ENCODE assay signal across 16 cellular contexts in the genomic region with DNA sequence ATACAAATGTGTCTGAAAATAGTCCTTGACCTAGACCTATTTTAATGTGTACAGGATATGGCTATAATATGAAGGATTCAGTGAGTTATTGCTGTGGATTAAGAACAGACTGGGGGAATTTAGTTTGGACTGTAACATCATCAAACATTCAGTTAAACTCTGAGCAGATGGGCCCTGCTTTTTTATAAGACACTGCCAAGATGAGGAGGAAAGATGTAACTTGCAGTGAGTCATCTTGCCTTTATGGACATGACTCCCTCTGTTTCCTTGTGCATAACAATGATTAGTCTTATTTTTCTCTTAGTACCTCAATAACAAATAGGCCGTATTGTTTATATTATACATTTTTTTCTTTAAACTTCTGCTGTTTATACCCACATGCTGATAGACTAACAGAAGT. TPM values are rescaled to one million over a fixed set of nuclear protein-coding genes. Genes with fewer than 3 reads are reported as not detected.
DNase-seq lines count a peak whose midpoint lies in the region; ATAC-seq, FAIRE-seq and TF ChIP-seq lines count a peak whose summit lies in the region.
"Had no signal": no experiment of that assay in that cellular context is flagged by ENCODE, and none has a peak within 500 bp of the region (broad histone marks: within the 10 kb centered on the region; RNA-seq: fewer than 3 reads in every experiment).

No MANE protein-coding gene starts in this region.

- no peaks in the 10 kb centered on the region for H3K4me1 ChIP-seq in keratinocyte (ENCODE audit: control insufficient read depth, extremely low read depth, insufficient read depth, low read length)

- H3K79me2 ChIP-seq in keratinocyte (ENCODE audit: control insufficient read depth, insufficient read depth, low read length) = no peaks in the 10 kb centered on the region

- H3K9me3 Mint-ChIP-seq in brain = no peaks in the 10 kb centered on the region
- H3K9me3 Mint-ChIP-seq: stimulated activated memory B cell treated with anti-CD40 and anti-IgM and Interleukin-4, amounts not matched to agents 10 μg/mL and 1 μg/mL and 100 μg/mL, for 72 hours had no signal

- no peaks in the 10 kb centered on the region for H3K9me1 ChIP-seq in keratinocyte (ENCODE audit: control insufficient read depth, extremely low read depth, insufficient read depth, low read length)

- no peaks in the 10 kb centered on the region for H3K36me3 Mint-ChIP-seq in brain

- peak overlapping the region; percentile 11 to 27 (median 18) for H3K27ac Mint-ChIP-seq in brain
- H3K27ac Mint-ChIP-seq: activated CD4-positive, alpha-beta T cell treated with anti-CD3 and anti-CD28 coated beads for 36 hours; CD14-positive monocyte; stimulated activated memory B cell treated with anti-CD40 and anti-IgM and Interleukin-4, amounts not matched to agents 10 μg/mL and 1 μg/mL and 100 μg/mL, for 72 hours had no signal

- H3K4me3 ChIP-seq in keratinocyte (ENCODE audit: control insufficient read depth in 2 of 3, extremely low read depth in 1 of 3, insufficient read depth in 2 of 3, low read depth in 1 of 3, low read length in 3 of 3) (no peak overlapping the region), coronary artery (no peak overlapping the region)
- H3K4me3 ChIP-seq: cardiac muscle cell had no signal

- H3K9ac ChIP-seq in keratinocyte (ENCODE audit: control insufficient read depth, extremely low read depth, insufficient read depth, low read length) = no peak overlapping the region

- H4K20me1 ChIP-seq in keratinocyte (ENCODE audit: control insufficient read depth, extremely low read depth, insufficient read depth, low read length) = no peaks in the 10 kb centered on the region

- peak; percentile 15 for DNase-seq in AG09319 (ENCODE audit: extremely low read depth, low read depth)
- peak; percentile 73 for DNase-seq in HT1080 (ENCODE audit: low read depth)
- no peak for DNase-seq in keratinocyte (ENCODE audit: low read depth, low spot score)
- no peak for DNase-seq in coronary artery (ENCODE audit: low spot score)
- no peak for DNase-seq in stimulated activated CD4-positive, alpha-beta T cell treated with anti-CD3 and anti-CD28 coated beads, Interleukin-15, amount 100 ng/mL, for 24 hours
- no peak for DNase-seq in activated CD8-positive, alpha-beta memory T cell treated with anti-CD3 and anti-CD28 coated beads, Interleukin-2, amount 50 U/mL, for 48 hours
- DNase-seq: activated CD4-positive, alpha-beta T cell treated with anti-CD3 and anti-CD28 coated beads for 36 hours; left cardiac atrium; NCI-H1105 treated with DMSO at 0.1 percent for 48 hours; nucleus accumbens had no signal

- H3K27ac ChIP-seq in keratinocyte (ENCODE audit: control insufficient read depth, insufficient read depth, low read length) (no peak overlapping the region), coronary artery (no peak overlapping the region)
- H3K27ac ChIP-seq: cardiac muscle cell had no signal

- peaks cover 20% of the 10 kb centered on the region for H3K4me1 Mint-ChIP-seq in brain

- no peak overlapping the region for H3K4me3 Mint-ChIP-seq in brain
- H3K4me3 Mint-ChIP-seq: activated CD4-positive, alpha-beta T cell treated with anti-CD3 and anti-CD28 coated beads for 36 hours; CD14-positive monocyte; stimulated activated memory B cell treated with anti-CD40 and anti-IgM and Interleukin-4, amounts not matched to agents 10 μg/mL and 1 μg/mL and 100 μg/mL, for 72 hours had no signal

- no peaks in the 10 kb centered on the region for H3K36me3 ChIP-seq in keratinocyte (ENCODE audit: control insufficient read depth in 2 of 2, extremely low read depth in 1 of 2, insufficient read depth in 2 of 2, low read length in 2 of 2)
- H3K36me3 ChIP-seq: cardiac muscle cell had no signal

- FAIRE-seq in keratinocyte (lab: Jason Lieb, UNC) = peak; percentile 23

- dilution Hi-C loops in keratinocyte (cut with MboI; ENCODE audit: extremely low pct_ligation_motif_present, low sequenced_read_pairs) = no loop called here

- H3K9me3 ChIP-seq in keratinocyte (ENCODE audit: control insufficient read depth, low read depth, low read length) = no peaks in the 10 kb centered on the region

- H3K4me2 ChIP-seq in keratinocyte (ENCODE audit: control insufficient read depth, extremely low read depth, insufficient read depth, low read depth, low read length) = no peak overlapping the region

- no peak overlapping the region for H2AFZ ChIP-seq in keratinocyte (ENCODE audit: control insufficient read depth, low read length)

- H3K27me3 Mint-ChIP-seq in brain = peaks cover 12% of the 10 kb centered on the region
- H3K27me3 Mint-ChIP-seq: stimulated activated memory B cell treated with anti-CD40 and anti-IgM and Interleukin-4, amounts not matched to agents 10 μg/mL and 1 μg/mL and 100 μg/mL, for 72 hours had no signal

- no peak for ATAC-seq in GM19397 (IDR thresholded peaks at IDR 0.05; ENCODE audit: unreplicated experiment)
- ATAC-seq: activated CD4-positive, alpha-beta T cell treated with anti-CD3 and anti-CD28 coated beads for 36 hours; esophagus mucosa; left cardiac atrium; stimulated activated memory B cell treated with anti-CD40 and anti-IgM and Interleukin-4, amounts not matched to agents 10 μg/mL and 1 μg/mL and 100 μg/mL, for 72 hours had no signal

- TF ChIP-seq CTCF in AG09319 (IDR thresholded peaks at IDR 0.05; ENCODE audit: low read depth, low read length) = no peak
- no peak for TF ChIP-seq CTCF in brain (conservative IDR thresholded peaks at IDR 0.05)
- no peak for TF ChIP-seq CTCF in keratinocyte (optimal IDR thresholded peaks at IDR 0.05 in 1 of 3, IDR thresholded peaks at IDR 0.05 in 1 of 3, conservative IDR thresholded peaks at IDR 0.05 in 1 of 3; ENCODE audit: extremely low read depth in 1 of 3, insufficient read depth in 2 of 3, low read length in 3 of 3)
- TF ChIP-seq CTCF in coronary artery (IDR thresholded peaks at IDR 0.05) = no peak

- H3K27me3 ChIP-seq in keratinocyte (ENCODE audit: control insufficient read depth, extremely low read depth, insufficient read depth, low read length) = no peaks in the 10 kb centered on the region
- H3K27me3 ChIP-seq: cardiac muscle cell had no signal

RNA-seq across cellular contexts. Expression of a gene that starts 12.2 kb away (rescaled TPM):
- not detected in 2 replicates for total RNA-seq in HT1080 (2014; rRNA removed; shearing (Covaris generic))
- polyA plus RNA-seq in HT1080 (2015; cell fraction: cytosol; rRNA removed) = not detected in 2 replicates
- not detected in 2 replicates for polyA plus RNA-seq in HT1080 (2015; cell fraction: nucleus; rRNA removed)
- polyA plus RNA-seq in brain (ENCODE audit: insufficient read depth, low read depth, low replicate concordance) (not detected), keratinocyte (not detected in 3 replicates)
- polyA plus RNA-seq in keratinocyte (2011; ENCODE audit: low read depth) = not detected
- not detected in 2 replicates for polyA plus RNA-seq in keratinocyte (2011; cell fraction: cytosol; rRNA removed)
- polyA plus RNA-seq in keratinocyte (2011; cell fraction: nucleus; rRNA removed) = not detected in 2 replicates
- polyA plus RNA-seq in keratinocyte (2012; ENCODE audit: low replicate concordance) = not detected in 2 replicates
- not detected in 3 replicates for polyA minus RNA-seq in keratinocyte
- not detected for polyA minus RNA-seq in keratinocyte (2011; cell fraction: cytosol; rRNA and poly(A)+ RNA removed)
- polyA minus RNA-seq in keratinocyte (2011; cell fraction: nucleus; rRNA and poly(A)+ RNA removed) = not detected in 2 replicates
- total RNA-seq: activated CD4-positive, alpha-beta T cell treated with anti-CD3 and anti-CD28 coated beads for 36 hours; cardiac muscle cell; esophagus mucosa; left cardiac atrium had no signal
- polyA plus RNA-seq: cardiac muscle cell had no signal

RNA-seq across cellular contexts. Expression of a gene that starts 48.9 kb away (rescaled TPM):
- total RNA-seq in HT1080 (2014; rRNA removed; shearing (Covaris generic)) = 29.5 and 30.9 TPM in 2 replicates
- 18.7 and 24.4 TPM in 2 replicates for polyA plus RNA-seq in HT1080 (2015; cell fraction: cytosol; rRNA removed)
- 47.7 and 61.4 TPM in 2 replicates for polyA plus RNA-seq in HT1080 (2015; cell fraction: nucleus; rRNA removed)
- polyA plus RNA-seq in brain (ENCODE audit: insufficient read depth, low read depth, low replicate concordance) = 47.5 TPM
- polyA plus RNA-seq in keratinocyte = 19.4 to 28.8 TPM (median 21.6 TPM) in 3 replicates
- polyA plus RNA-seq in keratinocyte (2011; ENCODE audit: low read depth) = 54.6 TPM
- polyA plus RNA-seq in keratinocyte (2011; cell fraction: cytosol; rRNA removed) = 15.7 and 23.2 TPM in 2 replicates
- polyA plus RNA-seq in keratinocyte (2011; cell fraction: nucleus; rRNA removed) = 19.7 and 29.0 TPM in 2 replicates
- polyA plus RNA-seq in keratinocyte (2012; ENCODE audit: low replicate concordance) = 13.9 and 26.0 TPM in 2 replicates
- 14.3 to 44.5 TPM (median 27.2 TPM) in 3 replicates for polyA minus RNA-seq in keratinocyte
- polyA minus RNA-seq in keratinocyte (2011; cell fraction: cytosol; rRNA and poly(A)+ RNA removed) = 9.2 TPM
- polyA minus RNA-seq in keratinocyte (2011; cell fraction: nucleus; rRNA and poly(A)+ RNA removed) = 9.4 and 19.6 TPM in 2 replicates

Comparison
In these comparisons a context has a peak if more than half of its experiments do, and no peak if none do; other contexts are left out.
1. DNase-seq: peak in AG09319 (single experiment) and HT1080 (single experiment); none in keratinocyte (single experiment), coronary artery (single experiment), stimulated activated CD4-positive, alpha-beta T cell treated with anti-CD3 and anti-CD28 coated beads, Interleukin-15, amount 100 ng/mL, for 24 hours (single experiment) and activated CD8-positive, alpha-beta memory T cell treated with anti-CD3 and anti-CD28 coated beads, Interleukin-2, amount 50 U/mL, for 48 hours (single experiment).